ENCODE assay signal across 8 cellular contexts in the genomic region with DNA sequence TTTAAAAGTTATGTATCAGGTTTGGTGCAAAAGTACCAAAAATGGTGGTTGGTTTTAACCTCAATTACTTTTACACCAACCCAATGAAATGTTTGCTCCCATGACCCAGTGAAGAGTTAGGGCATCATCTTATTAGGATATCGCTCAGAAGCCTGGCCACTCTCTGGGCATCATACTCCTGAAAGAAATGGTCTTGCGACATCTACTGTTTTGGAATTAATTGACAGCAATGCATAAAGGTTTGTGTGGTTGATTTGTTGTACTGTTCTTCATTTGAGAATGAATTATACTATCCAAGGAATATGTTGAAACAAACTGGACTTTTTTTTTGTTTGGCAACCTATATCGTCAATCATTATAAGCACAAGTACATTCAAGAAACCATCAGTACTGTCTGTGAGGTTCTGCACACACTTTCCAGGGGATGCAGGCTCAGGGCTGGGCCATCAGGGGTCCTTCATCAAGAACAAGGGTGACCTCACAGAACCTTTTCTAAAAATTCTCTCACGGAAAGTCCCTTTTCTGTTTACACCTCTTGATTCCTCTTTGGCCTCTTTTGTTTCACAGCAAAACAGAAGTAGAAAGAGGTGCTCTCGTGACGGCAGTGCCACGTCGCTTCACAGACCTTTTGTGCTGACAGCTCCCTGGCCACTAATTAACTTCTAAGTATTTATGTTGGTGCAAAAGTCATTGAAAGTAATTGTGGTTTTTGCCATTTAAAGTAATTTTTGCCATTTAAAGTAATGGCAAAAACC.
A peak's percentile ranks its signal among the peaks of the same experiment; 100 is the strongest.
DNase-seq lines count a peak whose midpoint lies in the region; ATAC-seq and FAIRE-seq lines count a peak whose summit lies in the region.

No MANE protein-coding gene starts in this region.

- H3K27ac ChIP-seq in duodenal mucosa (ENCODE audit: low read depth, low read length) (peak overlapping the region; percentile 13), trophoblast cell (ENCODE audit: low read depth, low read length) (no peak overlapping the region)

- H4K8ac ChIP-seq in trophoblast cell (ENCODE audit: low read depth, low read length) = no peak overlapping the region

- no peak overlapping the region for H3K23ac ChIP-seq in trophoblast cell (ENCODE audit: low read length)

- H3K4me1 ChIP-seq in duodenal mucosa (ENCODE audit: control insufficient read depth in 1 of 2, insufficient read depth in 2 of 2, low read length in 2 of 2) = peaks cover 4 to 8% of the 10 kb centered on the region in 2 donors
- H3K4me1 ChIP-seq in trophoblast cell (ENCODE audit: control insufficient read depth in 1 of 2, insufficient read depth in 2 of 2, low read length in 2 of 2) = peaks cover 13 to 14% of the 10 kb centered on the region in 2 experiments

- DNase-seq in GM18507 (ENCODE audit: extremely low spot score, insufficient read length, low read depth) (peak; percentile 33), NOMO-1 treated with DMSO at 0.1 percent for 48 hours (lab: John Stamatoyannopoulos, UW; ENCODE audit: unreplicated experiment) (peak; percentile 40), trophoblast cell (peak in 1 of 2 donors; percentile 26), HTR-8/SVneo (ENCODE audit: insufficient read length, low spot score) (no peak), COLO668 (lab: John Stamatoyannopoulos, UW; ENCODE audit: unreplicated experiment) (no peak)
- no peak for DNase-seq in stimulated activated CD8-positive, alpha-beta memory T cell treated with anti-CD3 and anti-CD28 coated beads, Interleukin-4, amount 100 ng/mL, for 48 hours

- FAIRE-seq in GM18507 (lab: Jason Lieb, UNC) (peak; percentile 83), HTR-8/SVneo (lab: Jason Lieb, UNC) (no peak)

- no peaks in the 10 kb centered on the region for H3K36me3 ChIP-seq in duodenal mucosa (ENCODE audit: control insufficient read depth in 1 of 2, insufficient read depth in 2 of 2, low read length in 2 of 2)
- H3K36me3 ChIP-seq in trophoblast cell (ENCODE audit: control insufficient read depth in 1 of 2, insufficient read depth in 2 of 2, low read length in 2 of 2) = no peaks in the 10 kb centered on the region

- no peak overlapping the region for H3K4me3 ChIP-seq in duodenal mucosa (ENCODE audit: low read depth in 1 of 2, low read length in 2 of 2)
- no peak overlapping the region for H3K4me3 ChIP-seq in trophoblast cell (ENCODE audit: low read depth, low read length)

- H2BK120ac ChIP-seq in trophoblast cell (ENCODE audit: insufficient read depth, low read length, poor library complexity) = no peak overlapping the region

- no peak overlapping the region for H3K18ac ChIP-seq in trophoblast cell (ENCODE audit: low read length)

- no peak overlapping the region for H2AK5ac ChIP-seq in trophoblast cell (ENCODE audit: low read length)

- no peak overlapping the region for H2AFZ ChIP-seq in trophoblast cell (ENCODE audit: insufficient read depth, low read length, poor library complexity)

- H3K9ac ChIP-seq in duodenal mucosa (ENCODE audit: low read depth in 1 of 2, low read length in 2 of 2) (no peak overlapping the region), trophoblast cell (ENCODE audit: low read length) (no peak overlapping the region)

- no peak overlapping the region for H3K4me2 ChIP-seq in trophoblast cell (ENCODE audit: low read length)

- H3K9me3 ChIP-seq in duodenal mucosa (ENCODE audit: control insufficient read depth in 1 of 2, low read length in 2 of 2) (no peaks in the 10 kb centered on the region), trophoblast cell (ENCODE audit: insufficient read depth, low read depth, low read length) (no peaks in the 10 kb centered on the region)

- H3K27me3 ChIP-seq in duodenal mucosa (ENCODE audit: control insufficient read depth in 1 of 2, insufficient read depth in 2 of 2, low read length in 2 of 2) = no peaks in the 10 kb centered on the region
- H3K27me3 ChIP-seq in trophoblast cell (ENCODE audit: insufficient read depth, low read length) = no peaks in the 10 kb centered on the region

- H3K14ac ChIP-seq in trophoblast cell (ENCODE audit: low read length) = no peak overlapping the region

- H3K79me2 ChIP-seq in trophoblast cell (ENCODE audit: control insufficient read depth, insufficient read depth, low read length, poor library complexity) = no peaks in the 10 kb centered on the region

- WGBS in trophoblast cell (ENCODE audit: extremely low coverage, insufficient coverage, insufficient read length) = no CpG with 5 or more reads among the region's 8 CpGs

- H3K79me1 ChIP-seq in trophoblast cell (ENCODE audit: low read length) = peaks cover 21% of the 10 kb centered on the region

- H4K91ac ChIP-seq in trophoblast cell (ENCODE audit: low read depth, low read length) = peak overlapping the region; percentile 43

- H2BK12ac ChIP-seq in trophoblast cell (ENCODE audit: low read length) = peak overlapping the region; percentile 56

- H2BK5ac ChIP-seq in trophoblast cell (ENCODE audit: low read depth, low read length, poor library complexity) = no peak overlapping the region

- H4K12ac ChIP-seq in trophoblast cell (ENCODE audit: low read depth, low read length) = no peak overlapping the region

- ATAC-seq in GM21825 (IDR thresholded peaks at IDR 0.05; ENCODE audit: unreplicated experiment) = peak; percentile 86

- H3K4ac ChIP-seq in trophoblast cell (ENCODE audit: low read depth, low read length) = peak overlapping the region; percentile 21

Comparison
In these comparisons a context has a peak if more than half of its experiments do, and no peak if none do; other contexts are left out.
1. DNase-seq: peak in GM18507 (single experiment) and NOMO-1 treated with DMSO at 0.1 percent for 48 hours (single experiment); none in stimulated activated CD8-positive, alpha-beta memory T cell treated with anti-CD3 and anti-CD28 coated beads, Interleukin-4, amount 100 ng/mL, for 48 hours (single experiment), HTR-8/SVneo (single experiment) and COLO668 (single experiment).